8 cellular contexts compared by ENCODE assay signal in genomic region chr17:29390856-29391631, GRCh38. TPM values are rescaled to one million over a fixed set of nuclear protein-coding genes. Genes with fewer than 3 reads are reported as not detected.
DNase-seq lines count a peak whose midpoint lies in the region; ATAC-seq, FAIRE-seq and TF ChIP-seq lines count a peak whose summit lies in the region.

No MANE protein-coding gene starts in this region.

- 0 out of 4 replicates have a peak, but pooled peaks of 1 of the 2 experiments have one; percentile 15 for TF ChIP-seq EP300 in SK-N-SH (IDR thresholded peaks at IDR 0.05; ENCODE audit: borderline replicate concordance in 1 of 2, low read depth in 1 of 2, low read length in 1 of 2)
- TF ChIP-seq EP300 in HepG2 (IDR thresholded peaks at IDR 0.05; ENCODE audit: low read depth in 2 of 2, low read length in 2 of 2) = no peak
- no peak for TF ChIP-seq EP300 in HepG2 (CRISPR knock-in tag; IDR thresholded peaks at IDR 0.05; ENCODE audit: borderline replicate concordance)
- no peak for TF ChIP-seq EP300 in stomach (IDR thresholded peaks at IDR 0.05)

- peak overlapping the region; percentile 99 for H3K9ac ChIP-seq in SK-N-SH
- peak overlapping the region; percentile 98 for H3K9ac ChIP-seq in HepG2 (ENCODE audit: insufficient read depth, low read depth, low read length)

- TSS peak; percentile 60 for BruUV-seq in HepG2 (replicated peaks; lab: Mats Ljungman, UMichigan)

- intact Hi-C loops in HepG2 (cut with micrococcal nuclease; ENCODE audit: unreplicated experiment) (no loop called here), stomach (cut with DNase I; ENCODE audit: low total_unique reads) (no loop called here)

- H3K4me3 ChIP-seq in SK-N-SH (ENCODE audit: low read depth in 2 of 2, low read length in 1 of 2) (peak overlapping the region; percentile 82 to 91), choroid plexus epithelial cell (ENCODE audit: low read depth, low read length) (peak overlapping the region; percentile 90), HepG2 (replicated peaks in 1 of 3; ENCODE audit: insufficient read depth in 1 of 3, low read depth in 2 of 3, low read length in 3 of 3) (peak overlapping the region; percentile 86 to 87 (median 86)), stomach (peak overlapping the region; percentile 94 to 100 (median 96))

- peaks cover 54% of the 10 kb centered on the region for H3K79me2 ChIP-seq in SK-N-SH (ENCODE audit: insufficient read depth)
- peaks cover 51% of the 10 kb centered on the region for H3K79me2 ChIP-seq in HepG2 (ENCODE audit: insufficient read depth, low read length)

- H3K36me3 ChIP-seq in SK-N-SH (replicated peaks in 1 of 2; ENCODE audit: control insufficient read depth in 1 of 2, insufficient read depth in 2 of 2, low read length in 1 of 2) (peaks cover 0 to 2% of the 10 kb centered on the region in 2 experiments), HepG2 (replicated peaks in 1 of 2; ENCODE audit: control insufficient read depth in 1 of 2, insufficient read depth in 2 of 2, low read length in 2 of 2) (no peaks in the 10 kb centered on the region), stomach (no peaks in the 10 kb centered on the region)

- TF ChIP-seq POLR2A in HepG2 (IDR thresholded peaks at IDR 0.05; ENCODE audit: insufficient read depth in 1 of 2, low read depth in 2 of 2, low read length in 2 of 2) (no peak), stomach (IDR thresholded peaks at IDR 0.05) (no peak)

- H2AFZ ChIP-seq in SK-N-SH (ENCODE audit: low read depth) (no peak overlapping the region), HepG2 (ENCODE audit: low read length) (no peak overlapping the region)

- H3K4me2 ChIP-seq in SK-N-SH (peak overlapping the region; percentile 90), HepG2 (ENCODE audit: low read depth, low read length) (peak overlapping the region; percentile 72)

- H3K27me3 ChIP-seq in SK-N-SH (ENCODE audit: insufficient read depth) (no peaks in the 10 kb centered on the region), HepG2 (ENCODE audit: control insufficient read depth in 1 of 2, insufficient read depth in 2 of 2, low read length in 2 of 2) (no peaks in the 10 kb centered on the region; a peak in 1 of 5 replicates), stomach (no peaks in the 10 kb centered on the region)

- H3K4me3 Mint-ChIP-seq in activated naive CD4-positive, alpha-beta T cell treated with anti-CD3 and anti-CD28 coated beads, Interleukin-2, amount 10 ng/mL, durations not matched to agents 7 days and 5 days = peak overlapping the region; percentile 97

- in situ Hi-C loops in HepG2 (cut with HindIII; ENCODE audit: extremely low pct_ligation_motif_present, low pct_unique_long_range_greater_than_20kb) = no loop called here

- peaks cover 50% of the 10 kb centered on the region for H4K20me1 ChIP-seq in SK-N-SH (ENCODE audit: insufficient read depth)
- H4K20me1 ChIP-seq in HepG2 (ENCODE audit: insufficient read depth, low read length) = peaks cover 31% of the 10 kb centered on the region

- H3K9me2 ChIP-seq in SK-N-SH = no peaks in the 10 kb centered on the region

- whole genome bisulfite sequencing in SK-N-SH (ENCODE audit: low lambda C conversion rate) = 3% methylated on average over 17 of the region's 28 CpGs
- 2% methylated on average over 18 of the region's 28 CpGs for WGBS in HepG2 (ENCODE audit: low lambda C conversion rate)
- 0 to 2% (median 0%) methylated on average over 18 to 27 of the region's 28 CpGs for WGBS in stomach, 5 donors

- no peaks in the 10 kb centered on the region for H3K27me3 Mint-ChIP-seq in activated naive CD4-positive, alpha-beta T cell treated with anti-CD3 and anti-CD28 coated beads, Interleukin-2, amount 10 ng/mL, durations not matched to agents 7 days and 5 days

- FAIRE-seq in HepG2 (lab: Jason Lieb, UNC) = peak; percentile 65

- peaks cover 19% of the 10 kb centered on the region for H3K36me3 Mint-ChIP-seq in activated naive CD4-positive, alpha-beta T cell treated with anti-CD3 and anti-CD28 coated beads, Interleukin-2, amount 10 ng/mL, durations not matched to agents 7 days and 5 days

- H3K4me1 ChIP-seq in SK-N-SH (ENCODE audit: control insufficient read depth in 1 of 2, insufficient read depth in 2 of 2, low read depth in 1 of 2, low read length in 1 of 2) = peaks cover 10% of the 10 kb centered on the region in 2 experiments; a peak in 3 of 4 replicates
- peaks cover 48% of the 10 kb centered on the region for H3K4me1 ChIP-seq in HepG2 (ENCODE audit: insufficient read depth, low read length)
- H3K4me1 ChIP-seq in stomach = peaks cover 23 to 53% (median 34%) of the 10 kb centered on the region in 4 donors

- no peaks in the 10 kb centered on the region for H3K9me3 Mint-ChIP-seq in activated naive CD4-positive, alpha-beta T cell treated with anti-CD3 and anti-CD28 coated beads, Interleukin-2, amount 10 ng/mL, durations not matched to agents 7 days and 5 days

- peaks cover 40% of the 10 kb centered on the region for H3K4me1 Mint-ChIP-seq in activated naive CD4-positive, alpha-beta T cell treated with anti-CD3 and anti-CD28 coated beads, Interleukin-2, amount 10 ng/mL, durations not matched to agents 7 days and 5 days

- H3K9me3 ChIP-seq in SK-N-SH = no peaks in the 10 kb centered on the region
- H3K9me3 ChIP-seq in HepG2 (ENCODE audit: low read length) = no peaks in the 10 kb centered on the region
- no peaks in the 10 kb centered on the region for H3K9me3 ChIP-seq in stomach

- H3K27ac ChIP-seq in SK-N-SH (ENCODE audit: low read depth in 2 of 2, low read length in 1 of 2) = peak overlapping the region; percentile 89 to 95
- H3K27ac ChIP-seq in HepG2 (ENCODE audit: extremely low read length, insufficient read depth, low read length) = peak overlapping the region; percentile 93
- peak overlapping the region; percentile 97 to 99 (median 99) for H3K27ac ChIP-seq in stomach

- no peak for DNase-seq in activated naive CD4-positive, alpha-beta T cell treated with anti-CD3 and anti-CD28 coated beads, Interleukin-2, amount 10 ng/mL, durations not matched to agents 7 days and 5 days
- no peak for DNase-seq in activated naive CD4-positive, alpha-beta T cell treated with Interleukin-2 at 50 U/mL for 16 hours
- DNase-seq in SK-N-SH (peak; percentile 52), choroid plexus epithelial cell (ENCODE audit: low read depth) (peak; percentile 64), HepG2 (ENCODE audit: low spot score) (peak; percentile 46), stomach (no peak)

- H3K27ac Mint-ChIP-seq in activated naive CD4-positive, alpha-beta T cell treated with anti-CD3 and anti-CD28 coated beads, Interleukin-2, amount 10 ng/mL, durations not matched to agents 7 days and 5 days = peak overlapping the region; percentile 91

- ATAC-seq in HG03571 (IDR thresholded peaks at IDR 0.05; ENCODE audit: unreplicated experiment) (peak; percentile 2), HepG2 (peak; percentile 69), HG03469 (IDR thresholded peaks at IDR 0.05; ENCODE audit: unreplicated experiment) (no peak)

- POLR2A ChIA-PET in SK-N-SH (lab: Yijun Ruan, JAX) (interaction anchor here (0.6 to 1.2 kb wide), 5 partner anchors 10 to 163 kb away, joined by 3 to 6 read pairs (median 4); no protein-coding TSS in a partner anchor), HepG2 (lab: Yijun Ruan, JAX) (interaction anchor here (0.7 to 1.8 kb wide), 13 partner anchors 11 to 242 kb away, joined by 3 to 15 read pairs (median 5); partner anchors contain the start of genes ABHD15, ANKRD13B, NUFIP2 and TP53I13)

- no peak for TF ChIP-seq CTCF in SK-N-SH (IDR thresholded peaks at IDR 0.05)
- TF ChIP-seq CTCF in choroid plexus epithelial cell (conservative IDR thresholded peaks at IDR 0.05; ENCODE audit: low read depth, low read length) = no peak
- TF ChIP-seq CTCF in HepG2 (CRISPR knock-in tag; IDR thresholded peaks at IDR 0.05) = no peak
- TF ChIP-seq CTCF in stomach (IDR thresholded peaks at IDR 0.05) = no peak

- no peak for TF ChIP-seq RAD21 in SK-N-SH (IDR thresholded peaks at IDR 0.05; ENCODE audit: low read length)
- TF ChIP-seq RAD21 in HepG2 (CRISPR knock-in tag; IDR thresholded peaks at IDR 0.05) = no peak

- peaks cover 5% of the 10 kb centered on the region for H3F3A ChIP-seq in SK-N-SH (replicated peaks; ENCODE audit: insufficient read depth)

- CTCF ChIA-PET in activated naive CD4-positive, alpha-beta T cell treated with anti-CD3 and anti-CD28 coated beads, Interleukin-2, amount 10 ng/mL, durations not matched to agents 7 days and 5 days (lab: Charles Lee) = interaction anchor here (1.0 to 2.3 kb wide), 2 partner anchors 21 kb away, joined by 4 to 8 read pairs; no protein-coding TSS in a partner anchor
- CTCF ChIA-PET in SK-N-SH (lab: Yijun Ruan, JAX) = interaction anchor here (2.0 kb wide), 1 partner anchor 21 kb away, joined by 12 read pairs; no protein-coding TSS in a partner anchor
- CTCF ChIA-PET in HepG2 (lab: Yijun Ruan, JAX; ENCODE audit: low intra/inter-chr PET ratio, low total read pairs) = no interaction called here

TF ChIP-seq in HepG2, 621 proteins besides CTCF, POLR2A, EP300 and RAD21 (continues in another document):
- 0 out of 2 replicates have a peak, but pooled peaks have one; percentile 17 for TF ChIP-seq GATAD1 (CRISPR knock-in tag; IDR thresholded peaks at IDR 0.05)

RNA-seq across cellular contexts. Expression of gene TAOK1, which starts 0.9 kb away (rescaled TPM):
- 5.9 and 7.4 TPM in 2 replicates for polyA plus RNA-seq in SK-N-SH (2012; rRNA removed)
- polyA plus RNA-seq in SK-N-SH (2012; cell fraction: cytosol; rRNA removed) = 9.7 and 11.9 TPM in 2 replicates
- polyA plus RNA-seq in SK-N-SH (2012; cell fraction: nucleus; rRNA removed) = 5.4 and 12.3 TPM in 2 replicates
- 23.0 and 36.2 TPM in 2 replicates for total RNA-seq in HepG2 (2016; rRNA removed; fragmentation: Illumina TruSeq; extraction: Trizol)
- total RNA-seq in HepG2 (2016; cell fraction: cytosol; rRNA removed; fragmentation: Illumina TruSeq; extraction: Trizol; ENCODE audit: low read depth) = 7.0 and 9.1 TPM in 2 replicates
- total RNA-seq in HepG2 (2016; cell fraction: insoluble cytoplasmic fraction; rRNA removed; fragmentation: Illumina TruSeq; extraction: Trizol) = 23.9 and 35.6 TPM in 2 replicates
- total RNA-seq in HepG2 (2016; cell fraction: membrane; rRNA removed; fragmentation: Illumina TruSeq; extraction: Trizol) = 9.0 and 11.2 TPM in 2 replicates
- 29.2 and 33.5 TPM in 2 replicates for total RNA-seq in HepG2 (2016; cell fraction: nucleus; rRNA removed; fragmentation: Illumina TruSeq; extraction: Trizol)
- 10.3 and 14.1 TPM in 2 replicates for polyA plus RNA-seq in HepG2 (2011; rRNA removed)
- 4.6 and 8.1 TPM in 2 replicates for polyA plus RNA-seq in HepG2 (2011; cell fraction: cytosol; rRNA removed)
- 8.2 and 11.5 TPM in 2 replicates for polyA plus RNA-seq in HepG2 (2011; cell fraction: nucleus; rRNA removed)
- 12.5 and 13.0 TPM in 2 replicates for polyA plus RNA-seq in HepG2 (2012)
- polyA plus RNA-seq in HepG2 (2016; cell fraction: cytosol; fragmentation: Illumina TruSeq; extraction: Trizol; ENCODE audit: low read depth) = 0.34 and 0.37 TPM in 2 replicates
- polyA plus RNA-seq in HepG2 (2016; cell fraction: insoluble cytoplasmic fraction; fragmentation: Illumina TruSeq; extraction: Trizol; ENCODE audit: low read depth) = 15.4 and 16.5 TPM in 2 replicates
- 1.4 and 1.8 TPM in 2 replicates for polyA plus RNA-seq in HepG2 (2016; cell fraction: membrane; fragmentation: Illumina TruSeq; extraction: Trizol; ENCODE audit: low read depth)
- 17.1 and 17.4 TPM in 2 replicates for polyA plus RNA-seq in HepG2 (2016; cell fraction: nucleus; fragmentation: Illumina TruSeq; extraction: Trizol; ENCODE audit: insufficient read depth, low read depth)
- 18.5 and 31.2 TPM in 2 replicates for polyA minus RNA-seq in HepG2 (2011; rRNA and poly(A)+ RNA removed; ENCODE audit: low replicate concordance)
- 29.5 and 45.7 TPM in 2 replicates for polyA minus RNA-seq in HepG2 (2011; cell fraction: cytosol; rRNA and poly(A)+ RNA removed)
- 48.7 and 64.9 TPM in 2 replicates for polyA minus RNA-seq in HepG2 (2011; cell fraction: nucleus; rRNA and poly(A)+ RNA removed)
- total RNA-seq in stomach = 100 to 1,000 TPM in 2 of 5 donors, 10 to 100 TPM in 3; 39.3 to 230 (median 56.0) TPM
- 1 to 10 TPM; 4.4 to 6.4 (median 5.7) TPM for polyA plus RNA-seq in stomach

Comparison
In these comparisons a context has a peak if more than half of its experiments do, and no peak if none do; other contexts are left out.
1. DNase-seq: peak in SK-N-SH (single experiment), choroid plexus epithelial cell (single experiment) and HepG2 (single experiment); none in activated naive CD4-positive, alpha-beta T cell treated with anti-CD3 and anti-CD28 coated beads, Interleukin-2, amount 10 ng/mL, durations not matched to agents 7 days and 5 days (single experiment), activated naive CD4-positive, alpha-beta T cell treated with Interleukin-2 at 50 U/mL for 16 hours (single experiment) and stomach (single experiment).
2. Peak in every context shown above with its lines, with median percentiles within 50 percentile points of each other: H3K27ac ChIP-seq and H3K4me3 ChIP-seq.